ENCODE assay signal across 2 cellular contexts in the genomic region with DNA sequence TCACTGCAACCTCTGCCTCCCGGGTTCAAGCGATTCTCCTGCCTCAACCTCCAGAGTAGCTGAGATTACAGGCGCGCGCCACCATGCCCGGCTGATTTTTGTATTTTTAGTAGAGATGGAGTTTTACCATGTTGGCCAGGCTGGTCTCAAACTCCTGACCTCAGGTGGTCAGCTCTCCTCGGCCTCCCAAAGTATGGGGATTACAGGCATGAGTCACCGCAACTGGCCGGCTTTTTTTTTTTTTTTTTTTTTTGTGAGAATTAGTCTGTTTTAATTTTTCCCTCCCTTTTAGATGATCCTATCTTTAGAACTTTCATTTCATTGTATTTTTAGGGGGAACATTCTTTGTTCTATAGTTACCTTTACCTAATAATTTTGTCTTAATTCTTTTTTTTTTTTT. TPM values are rescaled to one million over a fixed set of nuclear protein-coding genes. Genes with fewer than 3 reads are reported as not detected.
"Had no signal": no experiment of that assay in that cellular context is flagged by ENCODE, and none has a peak within 500 bp of the region (broad histone marks: within the 10 kb centered on the region; RNA-seq: fewer than 3 reads in every experiment).

No MANE protein-coding gene starts in this region.

RNA-seq across cellular contexts. Expression of a gene that starts 30.6 kb away (rescaled TPM):
- total RNA-seq: body of pancreas had no signal
- polyA plus RNA-seq: aorta had no signal
